In genomic region chr19:14809272-14810057, GRCh38 we compare ENCODE assay signal across 2 cellular contexts.
TF ChIP-seq lines count a peak whose summit lies in the region.

No MANE protein-coding gene starts in this region.

TF ChIP-seq in GM23338, 12 proteins besides CTCF, POLR2A, EP300 and RAD21:
- TF ChIP-seq CREB1 (CRISPR knock-in tag; IDR thresholded peaks at IDR 0.05; ENCODE audit: low read depth) = no peak
- no peak for TF ChIP-seq ZNF331 (CRISPR knock-in tag; IDR thresholded peaks at IDR 0.05; ENCODE audit: low read depth)
- TF ChIP-seq, protein P1, sequence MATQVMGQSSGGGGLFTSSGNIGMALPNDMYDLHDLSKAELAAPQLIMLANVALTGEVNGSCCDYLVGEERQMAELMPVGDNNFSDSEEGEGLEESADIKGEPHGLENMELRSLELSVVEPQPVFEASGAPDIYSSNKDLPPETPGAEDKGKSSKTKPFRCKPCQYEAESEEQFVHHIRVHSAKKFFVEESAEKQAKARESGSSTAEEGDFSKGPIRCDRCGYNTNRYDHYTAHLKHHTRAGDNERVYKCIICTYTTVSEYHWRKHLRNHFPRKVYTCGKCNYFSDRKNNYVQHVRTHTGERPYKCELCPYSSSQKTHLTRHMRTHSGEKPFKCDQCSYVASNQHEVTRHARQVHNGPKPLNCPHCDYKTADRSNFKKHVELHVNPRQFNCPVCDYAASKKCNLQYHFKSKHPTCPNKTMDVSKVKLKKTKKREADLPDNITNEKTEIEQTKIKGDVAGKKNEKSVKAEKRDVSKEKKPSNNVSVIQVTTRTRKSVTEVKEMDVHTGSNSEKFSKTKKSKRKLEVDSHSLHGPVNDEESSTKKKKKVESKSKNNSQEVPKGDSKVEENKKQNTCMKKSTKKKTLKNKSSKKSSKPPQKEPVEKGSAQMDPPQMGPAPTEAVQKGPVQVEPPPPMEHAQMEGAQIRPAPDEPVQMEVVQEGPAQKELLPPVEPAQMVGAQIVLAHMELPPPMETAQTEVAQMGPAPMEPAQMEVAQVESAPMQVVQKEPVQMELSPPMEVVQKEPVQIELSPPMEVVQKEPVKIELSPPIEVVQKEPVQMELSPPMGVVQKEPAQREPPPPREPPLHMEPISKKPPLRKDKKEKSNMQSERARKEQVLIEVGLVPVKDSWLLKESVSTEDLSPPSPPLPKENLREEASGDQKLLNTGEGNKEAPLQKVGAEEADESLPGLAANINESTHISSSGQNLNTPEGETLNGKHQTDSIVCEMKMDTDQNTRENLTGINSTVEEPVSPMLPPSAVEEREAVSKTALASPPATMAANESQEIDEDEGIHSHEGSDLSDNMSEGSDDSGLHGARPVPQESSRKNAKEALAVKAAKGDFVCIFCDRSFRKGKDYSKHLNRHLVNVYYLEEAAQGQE (IDR thresholded peaks at IDR 0.05; ENCODE audit: unreplicated experiment) = no peak
- TF ChIP-seq, protein P2, sequence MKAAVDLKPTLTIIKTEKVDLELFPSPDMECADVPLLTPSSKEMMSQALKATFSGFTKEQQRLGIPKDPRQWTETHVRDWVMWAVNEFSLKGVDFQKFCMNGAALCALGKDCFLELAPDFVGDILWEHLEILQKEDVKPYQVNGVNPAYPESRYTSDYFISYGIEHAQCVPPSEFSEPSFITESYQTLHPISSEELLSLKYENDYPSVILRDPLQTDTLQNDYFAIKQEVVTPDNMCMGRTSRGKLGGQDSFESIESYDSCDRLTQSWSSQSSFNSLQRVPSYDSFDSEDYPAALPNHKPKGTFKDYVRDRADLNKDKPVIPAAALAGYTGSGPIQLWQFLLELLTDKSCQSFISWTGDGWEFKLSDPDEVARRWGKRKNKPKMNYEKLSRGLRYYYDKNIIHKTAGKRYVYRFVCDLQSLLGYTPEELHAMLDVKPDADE (IDR thresholded peaks at IDR 0.05) = no peak
- TF ChIP-seq POLR2AphosphoS5 (IDR thresholded peaks at IDR 0.05; ENCODE audit: low read depth) = no peak
- no peak for TF ChIP-seq NANOG (IDR thresholded peaks at IDR 0.05; ENCODE audit: borderline replicate concordance)
- no peak for TF ChIP-seq STAT1 (IDR thresholded peaks at IDR 0.05; ENCODE audit: unreplicated experiment)
- no peak for TF ChIP-seq ZNF114 (CRISPR knock-in tag; IDR thresholded peaks at IDR 0.05)
- TF ChIP-seq ZNF462 (CRISPR knock-in tag; IDR thresholded peaks at IDR 0.05) = no peak
- no peak for TF ChIP-seq EZH2phosphoT487 (IDR thresholded peaks at IDR 0.05; ENCODE audit: unreplicated experiment)
TF ChIP-seq in GM23338: peak in this region for 0.

TF ChIP-seq in GM12878, 131 proteins besides CTCF, POLR2A, EP300 and RAD21:
- TF ChIP-seq SRF (IDR thresholded peaks at IDR 0.05; ENCODE audit: low read depth in 2 of 2, low read length in 2 of 2) (no peak), NRF1 (conservative IDR thresholded peaks at IDR 0.05; ENCODE audit: low read depth, low read length) (no peak), SMAD5 (IDR thresholded peaks at IDR 0.05; ENCODE audit: low read depth) (no peak), MXI1 (IDR thresholded peaks at IDR 0.05; ENCODE audit: low read depth, low read length) (no peak), KDM1A (IDR thresholded peaks at IDR 0.05; ENCODE audit: borderline replicate concordance) (no peak), GATAD2B (conservative IDR thresholded peaks at IDR 0.05; ENCODE audit: low read depth) (no peak), YBX1 (IDR thresholded peaks at IDR 0.05) (no peak), FOXM1 (IDR thresholded peaks at IDR 0.05; ENCODE audit: low read depth, low read length) (no peak)
